8 cellular contexts compared by ENCODE assay signal in the genomic region with DNA sequence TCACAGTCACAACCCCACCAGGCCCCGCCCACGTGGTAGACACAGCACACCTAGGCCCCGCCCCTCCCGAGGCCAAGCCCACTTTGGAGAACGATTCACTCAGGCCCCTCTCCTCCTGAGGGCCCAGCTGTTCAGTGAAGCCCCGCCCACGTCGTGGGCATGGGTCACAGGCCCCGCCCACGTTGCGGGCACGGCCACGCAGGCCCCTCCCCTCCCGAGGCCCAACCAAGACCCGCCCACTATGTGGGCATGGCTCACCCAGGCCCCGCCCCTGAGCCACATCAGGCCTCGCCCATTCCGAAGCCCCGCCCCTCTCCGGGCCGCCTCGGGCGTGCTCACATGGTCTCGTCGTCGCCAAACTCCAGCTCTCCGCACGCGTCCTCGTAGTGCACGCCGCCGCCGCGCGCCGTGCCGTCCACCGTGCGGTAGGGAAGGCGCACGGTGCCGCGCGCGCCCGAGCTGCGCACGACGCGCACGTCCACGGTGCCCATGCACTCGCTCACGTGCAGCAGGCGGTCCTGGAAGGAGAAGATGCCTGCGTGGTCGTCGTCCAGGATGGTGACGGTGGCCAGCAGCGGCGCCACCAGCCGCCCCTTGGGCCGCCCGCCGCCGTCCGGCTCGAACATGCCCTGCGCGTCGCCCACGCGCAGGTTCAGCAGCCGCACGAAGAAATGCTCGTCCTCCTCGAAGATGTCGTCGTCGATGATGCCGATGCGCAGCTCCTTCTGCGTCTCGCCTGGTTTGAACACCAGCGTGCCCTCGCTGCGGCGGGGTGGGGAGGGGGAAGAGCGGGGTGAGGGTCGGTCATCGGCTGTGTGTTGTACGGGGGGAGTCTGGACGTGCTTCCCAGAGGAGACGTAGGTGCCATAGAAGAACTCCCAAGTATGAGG. TPM values are rescaled to one million over a fixed set of nuclear protein-coding genes. Genes with fewer than 3 reads are reported as not detected.
DNase-seq lines count a peak whose midpoint lies in the region; ATAC-seq and TF ChIP-seq lines count a peak whose summit lies in the region.

No MANE protein-coding gene starts in this region.

- intact Hi-C loops in CD8-positive, alpha-beta T cell (cut with DNase I, micrococcal nuclease): loop anchor here in 1 of 2 experiments (1.0 to 2.0 kb wide), 2 partner anchors 11 to 37 kb away; a partner anchor contains a TSS
- intact Hi-C loops in naive thymus-derived CD4-positive, alpha-beta T cell (cut with micrococcal nuclease): loop anchor here (1.0 to 2.0 kb wide), 2 partner anchors 37 to 68 kb away; a partner anchor contains a TSS
- intact Hi-C loops in upper lobe of right lung (cut with DNase I): no loop called here

- H3K4me3 ChIP-seq in CD8-positive, alpha-beta T cell (ENCODE audit: low read depth, low read length): peak overlapping the region; percentile 40
- H3K4me3 ChIP-seq in naive thymus-derived CD4-positive, alpha-beta T cell (ENCODE audit: low read length): no peak overlapping the region
- H3K4me3 ChIP-seq in upper lobe of right lung: no peak overlapping the region

- H3K36me3 ChIP-seq in CD8-positive, alpha-beta T cell (ENCODE audit: insufficient read depth, low read length): no peaks in the 10 kb centered on the region
- no peaks in the 10 kb centered on the region for H3K36me3 ChIP-seq in naive thymus-derived CD4-positive, alpha-beta T cell (ENCODE audit: control insufficient read depth in 2 of 3, insufficient read depth in 3 of 3, low read length in 3 of 3)
- no peaks in the 10 kb centered on the region for H3K36me3 ChIP-seq in upper lobe of right lung

- TF ChIP-seq CTCF in CD8-positive, alpha-beta T cell (IDR thresholded peaks at IDR 0.05): no peak
- TF ChIP-seq CTCF in endothelial cell (IDR thresholded peaks at IDR 0.05; ENCODE audit: unreplicated experiment): no peak
- no peak for TF ChIP-seq CTCF in upper lobe of right lung (IDR thresholded peaks at IDR 0.05)

- POLR2A ChIA-PET in CD8-positive, alpha-beta T cell (lab: Charles Lee): no interaction called here
- POLR2A ChIA-PET in activated CD8-positive, alpha-beta T cell treated with anti-CD3 and anti-CD28 coated beads, Interleukin-2, amount 10 ng/mL, durations not matched to agents 7 days and 5 days (lab: Charles Lee): no interaction called here
- POLR2A ChIA-PET in naive thymus-derived CD4-positive, alpha-beta T cell (lab: Charles Lee): interaction anchor here (1.7 kb wide), 1 partner anchor 37 kb away, joined by 6 read pairs; a partner anchor contains a TSS

- DNase-seq in CD8-positive, alpha-beta T cell: peak in 6 of 7 experiments; percentile 26 to 63 (median 39)
- DNase-seq in NCI-H1105 (lab: John Stamatoyannopoulos, UW): peak; percentile 82
- DNase-seq in activated CD8-positive, alpha-beta T cell treated with anti-CD3 and anti-CD28 coated beads, Interleukin-2, amount 10 ng/mL, durations not matched to agents 7 days and 5 days: peak; percentile 75
- peak; percentile 86 for DNase-seq in endothelial cell (ENCODE audit: low spot score)
- DNase-seq in naive thymus-derived CD4-positive, alpha-beta T cell: peak; percentile 47 to 79 (median 55)
- peak; percentile 79 for DNase-seq in upper lobe of right lung

- no peaks in the 10 kb centered on the region for H3K36me3 Mint-ChIP-seq in CD8-positive, alpha-beta T cell
- peaks cover 2% of the 10 kb centered on the region for H3K36me3 Mint-ChIP-seq in activated CD8-positive, alpha-beta T cell treated with anti-CD3 and anti-CD28 coated beads, Interleukin-2, amount 10 ng/mL, durations not matched to agents 7 days and 5 days (ENCODE audit: low read depth)
- H3K36me3 Mint-ChIP-seq in endothelial cell (ENCODE audit: low read depth, unreplicated experiment): peaks cover 8% of the 10 kb centered on the region
- no peaks in the 10 kb centered on the region for H3K36me3 Mint-ChIP-seq in naive thymus-derived CD4-positive, alpha-beta T cell

- H3K27me3 ChIP-seq in CD8-positive, alpha-beta T cell (ENCODE audit: insufficient read depth, low read length): peaks cover 8% of the 10 kb centered on the region
- H3K27me3 ChIP-seq in naive thymus-derived CD4-positive, alpha-beta T cell (ENCODE audit: control insufficient read depth in 2 of 2, insufficient read depth in 2 of 2, low read length in 2 of 2): peaks cover 3 to 5% of the 10 kb centered on the region in 2 donors
- peaks cover 65% of the 10 kb centered on the region for H3K27me3 ChIP-seq in upper lobe of right lung

- no peaks in the 10 kb centered on the region for H3K9me3 ChIP-seq in CD8-positive, alpha-beta T cell (ENCODE audit: low read length)
- H3K9me3 ChIP-seq in naive thymus-derived CD4-positive, alpha-beta T cell (ENCODE audit: control insufficient read depth in 2 of 3, low read length in 3 of 3): peaks cover 0 to 4% (median 0%) of the 10 kb centered on the region in 3 experiments
- no peaks in the 10 kb centered on the region for H3K9me3 ChIP-seq in upper lobe of right lung

- peaks cover 48% of the 10 kb centered on the region for H3K4me1 Mint-ChIP-seq in CD8-positive, alpha-beta T cell (ENCODE audit: low read depth)
- peaks cover 45% of the 10 kb centered on the region for H3K4me1 Mint-ChIP-seq in activated CD8-positive, alpha-beta T cell treated with anti-CD3 and anti-CD28 coated beads, Interleukin-2, amount 10 ng/mL, durations not matched to agents 7 days and 5 days (ENCODE audit: low read depth)
- peaks cover 44% of the 10 kb centered on the region for H3K4me1 Mint-ChIP-seq in endothelial cell (ENCODE audit: unreplicated experiment)
- H3K4me1 Mint-ChIP-seq in naive thymus-derived CD4-positive, alpha-beta T cell: peaks cover 41 to 57% (median 45%) of the 10 kb centered on the region in 7 donors

- CTCF ChIA-PET in CD8-positive, alpha-beta T cell (lab: Charles Lee): interaction anchor here (1.0 to 4.5 kb wide), 4 partner anchors 11 to 33 kb away, joined by 3 to 16 read pairs (median 3); no protein-coding TSS in a partner anchor
- CTCF ChIA-PET in activated CD8-positive, alpha-beta T cell treated with anti-CD3 and anti-CD28 coated beads, Interleukin-2, amount 10 ng/mL, durations not matched to agents 7 days and 5 days (lab: Charles Lee): interaction anchor here (1.1 to 3.6 kb wide), 4 partner anchors 9 to 36 kb away, joined by 3 to 28 read pairs (median 9); a partner anchor contains a TSS
- CTCF ChIA-PET in naive thymus-derived CD4-positive, alpha-beta T cell (lab: Charles Lee): interaction anchor here (2.4 kb wide), 1 partner anchor 19 kb away, joined by 5 read pairs; no protein-coding TSS in a partner anchor

- H3K27ac ChIP-seq in CD8-positive, alpha-beta T cell (ENCODE audit: low read depth, low read length): no peak overlapping the region
- no peak overlapping the region for H3K27ac ChIP-seq in naive thymus-derived CD4-positive, alpha-beta T cell (ENCODE audit: low read depth, low read length)
- H3K27ac ChIP-seq in upper lobe of right lung: no peak overlapping the region

- peak; percentile 66 for ATAC-seq in CD8-positive, alpha-beta T cell
- ATAC-seq in activated CD8-positive, alpha-beta T cell treated with anti-CD3 and anti-CD28 coated beads, Interleukin-2, amount 10 ng/mL, durations not matched to agents 7 days and 5 days: peak; percentile 71
- ATAC-seq in naive thymus-derived CD4-positive, alpha-beta T cell: peak; percentile 79
- ATAC-seq in upper lobe of right lung (peak; percentile 85), GM19035 (IDR thresholded peaks at IDR 0.05; ENCODE audit: unreplicated experiment) (no peak), GM19397 (IDR thresholded peaks at IDR 0.05; ENCODE audit: unreplicated experiment) (no peak)

- H3K9me3 Mint-ChIP-seq in CD8-positive, alpha-beta T cell: no peaks in the 10 kb centered on the region
- H3K9me3 Mint-ChIP-seq in activated CD8-positive, alpha-beta T cell treated with anti-CD3 and anti-CD28 coated beads, Interleukin-2, amount 10 ng/mL, durations not matched to agents 7 days and 5 days (ENCODE audit: insufficient read depth): no peaks in the 10 kb centered on the region
- H3K9me3 Mint-ChIP-seq in endothelial cell (ENCODE audit: unreplicated experiment): no peaks in the 10 kb centered on the region
- H3K9me3 Mint-ChIP-seq in naive thymus-derived CD4-positive, alpha-beta T cell: peaks cover 0 to 5% (median 0%) of the 10 kb centered on the region in 11 donors

- peaks cover 58% of the 10 kb centered on the region for H3K27me3 Mint-ChIP-seq in CD8-positive, alpha-beta T cell (ENCODE audit: low read depth)
- peaks cover 59% of the 10 kb centered on the region for H3K27me3 Mint-ChIP-seq in activated CD8-positive, alpha-beta T cell treated with anti-CD3 and anti-CD28 coated beads, Interleukin-2, amount 10 ng/mL, durations not matched to agents 7 days and 5 days (ENCODE audit: low read depth)
- H3K27me3 Mint-ChIP-seq in endothelial cell (ENCODE audit: unreplicated experiment): peaks cover 17% of the 10 kb centered on the region
- peaks cover 22 to 71% (median 53%) of the 10 kb centered on the region in 5 donors for H3K27me3 Mint-ChIP-seq in naive thymus-derived CD4-positive, alpha-beta T cell

- H3K4me3 Mint-ChIP-seq in CD8-positive, alpha-beta T cell: peak overlapping the region; percentile 42
- peak overlapping the region; percentile 53 for H3K4me3 Mint-ChIP-seq in activated CD8-positive, alpha-beta T cell treated with anti-CD3 and anti-CD28 coated beads, Interleukin-2, amount 10 ng/mL, durations not matched to agents 7 days and 5 days
- no peak overlapping the region for H3K4me3 Mint-ChIP-seq in endothelial cell (ENCODE audit: unreplicated experiment)
- peak overlapping the region; percentile 62 to 82 (median 76) for H3K4me3 Mint-ChIP-seq in naive thymus-derived CD4-positive, alpha-beta T cell

- H3K27ac Mint-ChIP-seq in CD8-positive, alpha-beta T cell: no peak overlapping the region
- H3K27ac Mint-ChIP-seq in activated CD8-positive, alpha-beta T cell treated with anti-CD3 and anti-CD28 coated beads, Interleukin-2, amount 10 ng/mL, durations not matched to agents 7 days and 5 days: peak overlapping the region; percentile 18
- no peak overlapping the region for H3K27ac Mint-ChIP-seq in endothelial cell (ENCODE audit: unreplicated experiment)
- peak overlapping the region in 2 of 9 donors; percentile 31 to 68 for H3K27ac Mint-ChIP-seq in naive thymus-derived CD4-positive, alpha-beta T cell

- H3K4me1 ChIP-seq in CD8-positive, alpha-beta T cell (ENCODE audit: insufficient read depth, low read length): peaks cover 45% of the 10 kb centered on the region
- H3K4me1 ChIP-seq in naive thymus-derived CD4-positive, alpha-beta T cell (ENCODE audit: control insufficient read depth in 2 of 2, insufficient read depth in 2 of 2, low read length in 2 of 2): peaks cover 26 to 33% of the 10 kb centered on the region in 2 donors
- H3K4me1 ChIP-seq in upper lobe of right lung: peaks cover 19% of the 10 kb centered on the region

RNA-seq across cellular contexts. Expression of a gene that starts 24.0 kb away (rescaled TPM):
- not detected for total RNA-seq in CD8-positive, alpha-beta T cell
- under 1 TPM; 0.05 to 0.44 TPM for total RNA-seq in activated CD8-positive, alpha-beta T cell treated with anti-CD3 and anti-CD28 coated beads, Interleukin-2, amount 10 ng/mL, durations not matched to agents 7 days and 5 days
- 0.80 TPM for total RNA-seq in endothelial cell (ENCODE audit: unreplicated experiment)
- total RNA-seq in naive thymus-derived CD4-positive, alpha-beta T cell: under 1 TPM in 3 of 5 experiments, not detected in 2; 0.05 to 0.19 (median 0.19) TPM
- polyA plus RNA-seq in naive thymus-derived CD4-positive, alpha-beta T cell: not detected
- 0.23 TPM for total RNA-seq in upper lobe of right lung

RNA-seq across cellular contexts. Expression of a gene that starts 28.4 kb away (rescaled TPM):
- not detected for total RNA-seq in CD8-positive, alpha-beta T cell
- not detected for total RNA-seq in activated CD8-positive, alpha-beta T cell treated with anti-CD3 and anti-CD28 coated beads, Interleukin-2, amount 10 ng/mL, durations not matched to agents 7 days and 5 days
- total RNA-seq in endothelial cell (ENCODE audit: unreplicated experiment) (2.7 TPM), upper lobe of right lung (4.3 TPM)
- under 1 TPM in 1 of 5 experiments, not detected in 4; 0.17 TPM for total RNA-seq in naive thymus-derived CD4-positive, alpha-beta T cell
- not detected for polyA plus RNA-seq in naive thymus-derived CD4-positive, alpha-beta T cell

RNA-seq across cellular contexts. Expression of a gene that starts 36.3 kb away (rescaled TPM):
- 1 to 10 TPM; 5.4 to 5.9 TPM for total RNA-seq in CD8-positive, alpha-beta T cell
- total RNA-seq in activated CD8-positive, alpha-beta T cell treated with anti-CD3 and anti-CD28 coated beads, Interleukin-2, amount 10 ng/mL, durations not matched to agents 7 days and 5 days: 10 to 100 TPM; 12.6 to 13.0 TPM
- 12.0 TPM for total RNA-seq in endothelial cell (ENCODE audit: unreplicated experiment)
- total RNA-seq in naive thymus-derived CD4-positive, alpha-beta T cell: 1 to 10 TPM; 5.1 to 9.2 (median 6.7) TPM
- polyA plus RNA-seq in naive thymus-derived CD4-positive, alpha-beta T cell: 1 to 10 TPM; 4.4 to 8.1 TPM
- total RNA-seq in upper lobe of right lung: 9.3 TPM

Comparison
In these comparisons a context has a peak if more than half of its experiments do, and no peak if none do; other contexts are left out.
1. ATAC-seq: peak in CD8-positive, alpha-beta T cell (single experiment), activated CD8-positive, alpha-beta T cell treated with anti-CD3 and anti-CD28 coated beads, Interleukin-2, amount 10 ng/mL, durations not matched to agents 7 days and 5 days (single experiment), naive thymus-derived CD4-positive, alpha-beta T cell (single experiment) and upper lobe of right lung (single experiment); none in GM19035 (single experiment) and GM19397 (single experiment).
2. Peak in every context shown above with its lines, with median percentiles within 50 percentile points of each other: DNase-seq.